ENCODE assay signal across 2 cellular contexts in the genomic region with DNA sequence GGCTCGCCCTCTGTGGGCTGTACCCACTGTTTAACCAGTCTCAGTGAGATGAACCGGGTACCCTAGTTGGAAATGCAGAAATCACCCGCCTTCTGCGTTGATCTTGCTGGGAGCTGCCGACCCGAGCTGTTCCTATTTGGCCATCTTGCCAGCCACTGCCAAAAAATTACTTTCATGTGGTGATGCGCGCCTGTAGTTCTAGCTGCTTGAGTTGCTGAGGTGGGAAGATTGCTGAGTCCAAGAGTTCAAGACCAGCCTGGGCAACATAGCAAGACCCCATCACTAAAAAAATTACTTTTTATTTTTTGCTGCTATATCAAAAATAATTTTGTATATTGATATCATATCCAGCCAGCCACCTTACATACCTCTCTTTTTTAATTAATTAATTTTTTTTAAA.
TF ChIP-seq lines count a peak whose summit lies in the region.

No MANE protein-coding gene starts in this region.

TF ChIP-seq in HepG2, 621 proteins besides CTCF, POLR2A, EP300 and RAD21:
- peak; percentile 64; the same call in 1 of the 2 replicates for TF ChIP-seq ZNF121 (CRISPR knock-in tag; IDR thresholded peaks at IDR 0.05)
- TF ChIP-seq, protein P1, sequence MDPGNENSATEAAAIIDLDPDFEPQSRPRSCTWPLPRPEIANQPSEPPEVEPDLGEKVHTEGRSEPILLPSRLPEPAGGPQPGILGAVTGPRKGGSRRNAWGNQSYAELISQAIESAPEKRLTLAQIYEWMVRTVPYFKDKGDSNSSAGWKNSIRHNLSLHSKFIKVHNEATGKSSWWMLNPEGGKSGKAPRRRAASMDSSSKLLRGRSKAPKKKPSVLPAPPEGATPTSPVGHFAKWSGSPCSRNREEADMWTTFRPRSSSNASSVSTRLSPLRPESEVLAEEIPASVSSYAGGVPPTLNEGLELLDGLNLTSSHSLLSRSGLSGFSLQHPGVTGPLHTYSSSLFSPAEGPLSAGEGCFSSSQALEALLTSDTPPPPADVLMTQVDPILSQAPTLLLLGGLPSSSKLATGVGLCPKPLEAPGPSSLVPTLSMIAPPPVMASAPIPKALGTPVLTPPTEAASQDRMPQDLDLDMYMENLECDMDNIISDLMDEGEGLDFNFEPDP (CRISPR knock-in tag; conservative IDR thresholded peaks at IDR 0.05), result no peak

TF ChIP-seq in K562, 482 proteins besides CTCF, POLR2A, EP300 and RAD21:
- TF ChIP-seq ZNF121 (CRISPR knock-in tag; conservative IDR thresholded peaks at IDR 0.05) (peak; percentile 52), ZBTB7A (IDR thresholded peaks at IDR 0.05; ENCODE audit: borderline replicate concordance, control insufficient read depth, low read depth, low read length) (no peak), JUN (IDR thresholded peaks at IDR 0.05; ENCODE audit: borderline replicate concordance, low read depth, low read length) (no peak), JUN (CRISPR knock-in tag; IDR thresholded peaks at IDR 0.05; ENCODE audit: borderline replicate concordance) (no peak), YY1 (IDR thresholded peaks at IDR 0.05; ENCODE audit: borderline replicate concordance in 1 of 3, control insufficient read depth in 1 of 3, extremely low read depth in 1 of 3, insufficient read depth in 3 of 3, insufficient read length in 1 of 3, insufficient replicate concordance in 2 of 3, low read depth in 1 of 3, low read length in 2 of 3) (no peak), SNRNP70 (optimal IDR thresholded peaks at IDR 0.05; ENCODE audit: low read depth, low read length) (no peak), ZNF175 (CRISPR knock-in tag; IDR thresholded peaks at IDR 0.05; ENCODE audit: low read depth) (no peak)
- TF ChIP-seq, protein P2, sequence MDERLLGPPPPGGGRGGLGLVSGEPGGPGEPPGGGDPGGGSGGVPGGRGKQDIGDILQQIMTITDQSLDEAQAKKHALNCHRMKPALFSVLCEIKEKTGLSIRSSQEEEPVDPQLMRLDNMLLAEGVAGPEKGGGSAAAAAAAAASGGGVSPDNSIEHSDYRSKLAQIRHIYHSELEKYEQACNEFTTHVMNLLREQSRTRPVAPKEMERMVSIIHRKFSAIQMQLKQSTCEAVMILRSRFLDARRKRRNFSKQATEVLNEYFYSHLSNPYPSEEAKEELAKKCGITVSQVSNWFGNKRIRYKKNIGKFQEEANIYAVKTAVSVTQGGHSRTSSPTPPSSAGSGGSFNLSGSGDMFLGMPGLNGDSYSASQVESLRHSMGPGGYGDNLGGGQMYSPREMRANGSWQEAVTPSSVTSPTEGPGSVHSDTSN (CRISPR knock-in tag; IDR thresholded peaks at IDR 0.05; ENCODE audit: low read depth), result no peak
- TF ChIP-seq, protein P2 (tag; conservative IDR thresholded peaks at IDR 0.05; ENCODE audit: low read depth), result no peak
